In the genomic region with DNA sequence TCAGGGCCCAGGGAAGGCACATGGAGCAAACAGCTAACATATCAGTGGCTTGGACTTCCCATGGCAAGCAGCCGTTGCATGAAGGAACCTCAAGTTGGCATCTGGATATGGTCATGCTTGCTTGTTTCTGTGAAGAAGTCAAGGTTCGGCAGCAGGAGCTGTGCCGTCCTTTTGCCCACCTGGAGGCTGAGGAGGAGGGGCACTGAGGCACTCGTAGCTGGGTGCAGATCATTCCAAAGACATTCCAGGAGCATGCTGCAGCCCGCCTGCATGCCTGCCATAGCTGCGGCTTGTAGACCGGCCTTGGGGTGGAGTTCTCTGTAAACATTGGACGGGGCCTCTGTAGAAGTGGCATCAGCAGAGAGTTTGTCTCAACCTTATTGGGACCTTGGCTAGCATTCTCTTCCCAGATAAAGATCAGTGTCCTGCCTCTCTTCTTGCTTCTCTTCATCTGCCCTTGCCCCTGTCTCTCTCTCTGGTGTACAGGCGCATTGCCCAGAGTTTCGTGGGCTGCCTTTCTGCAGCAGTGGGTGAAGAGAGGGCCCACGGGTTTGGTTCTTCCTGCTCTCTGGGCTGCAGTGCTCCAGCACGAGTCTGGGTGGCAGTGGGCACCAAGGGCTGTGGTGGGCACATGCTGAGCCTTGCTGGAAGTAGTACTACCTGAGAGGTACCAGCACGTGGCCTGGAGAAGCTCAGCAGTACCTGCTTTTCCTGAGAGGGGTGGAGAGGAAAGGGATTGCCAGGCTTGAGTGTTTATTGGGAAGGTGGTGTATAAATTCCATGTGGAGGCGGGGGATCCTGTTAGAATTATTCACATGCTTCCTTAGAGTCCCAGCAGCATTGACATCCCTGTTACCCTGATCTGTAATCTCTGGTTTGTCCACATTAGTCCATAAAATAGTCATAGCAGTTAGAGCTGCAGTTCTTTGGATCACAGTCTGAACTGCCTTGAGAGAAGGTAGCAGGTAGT, we compare ENCODE assay signal across 14 cellular contexts. TPM values are rescaled to one million over a fixed set of nuclear protein-coding genes. Genes with fewer than 3 reads are reported as not detected.
DNase-seq lines count a peak whose midpoint lies in the region; ATAC-seq and TF ChIP-seq lines count a peak whose summit lies in the region.
"Had no signal": no experiment of that assay in that cellular context is flagged by ENCODE, and none has a peak within 500 bp of the region (broad histone marks: within the 10 kb centered on the region; RNA-seq: fewer than 3 reads in every experiment).

No MANE protein-coding gene starts in this region.

- peaks cover 36% of the 10 kb centered on the region for H3K4me1 ChIP-seq in SJSA1 (replicated peaks)
- H3K4me1 ChIP-seq in naive thymus-derived CD4-positive, alpha-beta T cell (ENCODE audit: control insufficient read depth in 2 of 2, insufficient read depth in 2 of 2, low read length in 2 of 2) = no peaks in the 10 kb centered on the region

- H3K4me1 Mint-ChIP-seq in osteocyte (ENCODE audit: unreplicated experiment) = peaks cover 38% of the 10 kb centered on the region
- H3K4me1 Mint-ChIP-seq in naive thymus-derived CD4-positive, alpha-beta T cell = peaks cover 0 to 12% (median 6%) of the 10 kb centered on the region in 7 donors
- no peaks in the 10 kb centered on the region for H3K4me1 Mint-ChIP-seq in activated T-helper 2 cell treated with anti-CD3 and anti-CD28 coated beads, Interferon-gamma antibody, Interleukin-2, Interleukin-4, amounts not matched to agents 10 μg/mL and 5 μg/mL and 100 μg/mL, durations not matched to agents 14 hours and 24 hours and 36 hours (ENCODE audit: low read depth)

- H3K9me3 ChIP-seq in SJSA1 (replicated peaks) = no peaks in the 10 kb centered on the region
- no peaks in the 10 kb centered on the region for H3K9me3 ChIP-seq in naive thymus-derived CD4-positive, alpha-beta T cell (ENCODE audit: control insufficient read depth in 2 of 3, low read length in 3 of 3)

- H3K4me3 Mint-ChIP-seq in osteocyte (ENCODE audit: unreplicated experiment) = no peak overlapping the region
- H3K4me3 Mint-ChIP-seq in naive thymus-derived CD4-positive, alpha-beta T cell = no peak overlapping the region
- H3K4me3 Mint-ChIP-seq in activated T-helper 2 cell treated with anti-CD3 and anti-CD28 coated beads, Interferon-gamma antibody, Interleukin-2, Interleukin-4, amounts not matched to agents 10 μg/mL and 5 μg/mL and 100 μg/mL, durations not matched to agents 14 hours and 24 hours and 36 hours (ENCODE audit: low read depth) = no peak overlapping the region
- H3K4me3 Mint-ChIP-seq: stimulated activated effector memory CD8-positive, alpha-beta T cell treated with anti-CD3 and anti-CD28 coated beads, Interleukin-12 subunit alpha, Interleukin-12 subunit beta, amount 100 ng/mL, for 72 hours had no signal

- H3K27me3 Mint-ChIP-seq in osteocyte (ENCODE audit: unreplicated experiment) = no peaks in the 10 kb centered on the region
- H3K27me3 Mint-ChIP-seq in naive thymus-derived CD4-positive, alpha-beta T cell = no peaks in the 10 kb centered on the region
- no peaks in the 10 kb centered on the region for H3K27me3 Mint-ChIP-seq in activated T-helper 2 cell treated with anti-CD3 and anti-CD28 coated beads, Interferon-gamma antibody, Interleukin-2, Interleukin-4, amounts not matched to agents 10 μg/mL and 5 μg/mL and 100 μg/mL, durations not matched to agents 14 hours and 24 hours and 36 hours (ENCODE audit: low read depth)

- intact Hi-C loops in naive thymus-derived CD4-positive, alpha-beta T cell (cut with micrococcal nuclease) = no loop called here
- intact Hi-C loops in activated T-helper 2 cell treated with anti-CD3 and anti-CD28 coated beads, Interferon-gamma antibody, Interleukin-2, Interleukin-4, amounts not matched to agents 10 μg/mL and 5 μg/mL and 100 μg/mL, durations not matched to agents 14 hours and 24 hours and 36 hours (cut with micrococcal nuclease) = loop anchor here (2.0 kb wide), 1 partner anchor 791 kb away; no protein-coding TSS in a partner anchor

- H3K36me3 ChIP-seq in SJSA1 = no peaks in the 10 kb centered on the region
- H3K36me3 ChIP-seq in naive thymus-derived CD4-positive, alpha-beta T cell (ENCODE audit: control insufficient read depth in 2 of 3, insufficient read depth in 3 of 3, low read length in 3 of 3) = no peaks in the 10 kb centered on the region

- peak; percentile 3 for TF ChIP-seq CTCF in osteocyte (IDR thresholded peaks at IDR 0.05)

- peak overlapping the region; percentile 37 for H3K27ac Mint-ChIP-seq in osteocyte (ENCODE audit: unreplicated experiment)
- H3K27ac Mint-ChIP-seq in naive thymus-derived CD4-positive, alpha-beta T cell = no peak overlapping the region
- no peak overlapping the region for H3K27ac Mint-ChIP-seq in activated T-helper 2 cell treated with anti-CD3 and anti-CD28 coated beads, Interferon-gamma antibody, Interleukin-2, Interleukin-4, amounts not matched to agents 10 μg/mL and 5 μg/mL and 100 μg/mL, durations not matched to agents 14 hours and 24 hours and 36 hours
- H3K27ac Mint-ChIP-seq: stimulated activated effector memory CD8-positive, alpha-beta T cell treated with anti-CD3 and anti-CD28 coated beads, Interleukin-12 subunit alpha, Interleukin-12 subunit beta, amount 100 ng/mL, for 72 hours had no signal

- POLR2A ChIA-PET in naive thymus-derived CD4-positive, alpha-beta T cell (lab: Charles Lee) = no interaction called here

- H3K27me3 ChIP-seq in SJSA1 (replicated peaks) = no peaks in the 10 kb centered on the region
- H3K27me3 ChIP-seq in naive thymus-derived CD4-positive, alpha-beta T cell (ENCODE audit: control insufficient read depth in 2 of 2, insufficient read depth in 2 of 2, low read length in 2 of 2) = no peaks in the 10 kb centered on the region

- H3K36me3 Mint-ChIP-seq in osteocyte (ENCODE audit: unreplicated experiment) = no peaks in the 10 kb centered on the region
- peaks cover 0 to 28% (median 0%) of the 10 kb centered on the region in 5 donors for H3K36me3 Mint-ChIP-seq in naive thymus-derived CD4-positive, alpha-beta T cell
- no peaks in the 10 kb centered on the region for H3K36me3 Mint-ChIP-seq in activated T-helper 2 cell treated with anti-CD3 and anti-CD28 coated beads, Interferon-gamma antibody, Interleukin-2, Interleukin-4, amounts not matched to agents 10 μg/mL and 5 μg/mL and 100 μg/mL, durations not matched to agents 14 hours and 24 hours and 36 hours (ENCODE audit: low read depth)
- H3K36me3 Mint-ChIP-seq: stimulated activated effector memory CD8-positive, alpha-beta T cell treated with anti-CD3 and anti-CD28 coated beads, Interleukin-12 subunit alpha, Interleukin-12 subunit beta, amount 100 ng/mL, for 72 hours had no signal

- CTCF ChIA-PET in naive thymus-derived CD4-positive, alpha-beta T cell (lab: Charles Lee) = interaction anchor here (0.7 kb wide), 1 partner anchor 235 kb away, joined by 3 read pairs; no protein-coding TSS in a partner anchor

- no peak overlapping the region for H3K4me3 ChIP-seq in SJSA1
- no peak overlapping the region for H3K4me3 ChIP-seq in naive thymus-derived CD4-positive, alpha-beta T cell (ENCODE audit: low read length)

- H3K27ac ChIP-seq in SJSA1 = peak overlapping the region; percentile 86
- H3K27ac ChIP-seq in naive thymus-derived CD4-positive, alpha-beta T cell (ENCODE audit: low read depth, low read length) = no peak overlapping the region
- H3K27ac ChIP-seq: C4-2B, parathyroid adenoma had no signal

- ATAC-seq in naive thymus-derived CD4-positive, alpha-beta T cell = no peak
- ATAC-seq: stimulated activated effector memory CD8-positive, alpha-beta T cell treated with anti-CD3 and anti-CD28 coated beads, Interleukin-12 subunit alpha, Interleukin-12 subunit beta, amount 100 ng/mL, for 72 hours had no signal

- DNase-seq in Daoy (ENCODE audit: low read depth) = peak; percentile 56
- DNase-seq in SJSA1 (ENCODE audit: low read depth in 1 of 2, low spot score in 2 of 2) = peak; percentile 86 to 94
- peak; percentile 78 for DNase-seq in fibroblast of gingiva (ENCODE audit: low read depth)
- DNase-seq in osteocyte (ENCODE audit: extremely low spot score, unreplicated experiment) = peak; percentile 76
- DNase-seq in medulla oblongata (ENCODE audit: extremely low spot score) = no peak
- no peak for DNase-seq in naive thymus-derived CD4-positive, alpha-beta T cell
- DNase-seq in activated T-helper 2 cell treated with anti-CD3 and anti-CD28 coated beads, Interferon-gamma antibody, Interleukin-2, Interleukin-4, amounts not matched to agents 10 μg/mL and 5 μg/mL and 100 μg/mL, durations not matched to agents 14 hours and 24 hours and 36 hours (ENCODE audit: low spot score) = no peak
- DNase-seq in CD1c-positive myeloid dendritic cell (ENCODE audit: extremely low spot score) = no peak
- DNase-seq: activated naive CD4-positive, alpha-beta T cell treated with anti-CD3 and anti-CD28 coated beads, Interleukin-2, amount 50 U/mL, for 16 hours; Kasumi-1; NCI-H2171 had no signal

- H3K9me3 Mint-ChIP-seq in osteocyte (ENCODE audit: unreplicated experiment) = no peaks in the 10 kb centered on the region
- no peaks in the 10 kb centered on the region for H3K9me3 Mint-ChIP-seq in naive thymus-derived CD4-positive, alpha-beta T cell
- no peaks in the 10 kb centered on the region for H3K9me3 Mint-ChIP-seq in activated T-helper 2 cell treated with anti-CD3 and anti-CD28 coated beads, Interferon-gamma antibody, Interleukin-2, Interleukin-4, amounts not matched to agents 10 μg/mL and 5 μg/mL and 100 μg/mL, durations not matched to agents 14 hours and 24 hours and 36 hours
- H3K9me3 Mint-ChIP-seq: stimulated activated effector memory CD8-positive, alpha-beta T cell treated with anti-CD3 and anti-CD28 coated beads, Interleukin-12 subunit alpha, Interleukin-12 subunit beta, amount 100 ng/mL, for 72 hours had no signal

RNA-seq across cellular contexts. Expression of a gene that starts 49.4 kb away (rescaled TPM):
- 14.8 and 19.8 TPM in 2 replicates for total RNA-seq in Daoy (2014; rRNA removed; shearing (Covaris generic))
- total RNA-seq in SJSA1 (2014; rRNA removed; shearing (Covaris generic)) = 15.9 and 21.7 TPM in 2 replicates
- 13.1 and 13.9 TPM in 2 replicates for total RNA-seq in osteocyte
- 10 to 100 TPM in 3 of 5 experiments, 1 to 10 TPM in 2; 5.4 to 14.0 (median 10.0) TPM for total RNA-seq in naive thymus-derived CD4-positive, alpha-beta T cell
- 10 to 100 TPM; 11.0 to 15.1 TPM for polyA plus RNA-seq in naive thymus-derived CD4-positive, alpha-beta T cell
- total RNA-seq in activated T-helper 2 cell treated with anti-CD3 and anti-CD28 coated beads, Interferon-gamma antibody, Interleukin-2, Interleukin-4, amounts not matched to agents 10 μg/mL and 5 μg/mL and 100 μg/mL, durations not matched to agents 14 hours and 24 hours and 36 hours = 9.1 and 15.7 TPM in 2 replicates

Comparison
In these comparisons a context has a peak if more than half of its experiments do, and no peak if none do; other contexts are left out.
1. DNase-seq: peak in Daoy (single experiment), SJSA1 (2 of 2), fibroblast of gingiva (single experiment) and osteocyte (single experiment); none in medulla oblongata (single experiment), naive thymus-derived CD4-positive, alpha-beta T cell (0 of 9), activated T-helper 2 cell treated with anti-CD3 and anti-CD28 coated beads, Interferon-gamma antibody, Interleukin-2, Interleukin-4, amounts not matched to agents 10 μg/mL and 5 μg/mL and 100 μg/mL, durations not matched to agents 14 hours and 24 hours and 36 hours (single experiment) and CD1c-positive myeloid dendritic cell (single experiment).